Comparison of ENCODE assay signal across 18 cellular contexts in the genomic region with DNA sequence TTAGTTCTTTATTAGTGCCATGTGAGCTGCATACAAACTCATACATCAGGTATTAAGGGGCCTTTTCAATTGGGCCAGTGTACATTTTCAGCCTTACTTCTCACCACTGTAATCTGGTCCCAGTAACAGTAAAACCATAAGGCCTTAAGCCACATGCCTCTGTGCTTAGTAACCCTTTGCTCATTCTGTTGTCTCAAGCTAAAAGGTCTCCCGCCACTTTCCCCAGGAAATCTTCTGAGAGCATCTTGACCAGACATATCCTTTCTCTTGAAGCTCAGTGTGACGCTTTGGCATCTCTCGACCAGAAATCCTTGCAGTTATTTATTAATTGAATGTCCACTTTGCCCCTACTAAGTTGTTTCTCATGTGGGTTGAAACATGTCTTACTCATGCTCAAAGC.
"Had no signal": no experiment of that assay in that cellular context is flagged by ENCODE, and none has a peak within 500 bp of the region (broad histone marks: within the 10 kb centered on the region; RNA-seq: fewer than 3 reads in every experiment).

No MANE protein-coding gene starts in this region.

- H3K4me1 ChIP-seq: colonic mucosa, lower lobe of right lung, right lobe of liver had no signal

- ATAC-seq: activated CD8-positive, alpha-beta memory T cell treated with anti-CD3 and anti-CD28 coated beads, Interleukin-2, amount 10 ng/mL, durations not matched to agents 7 days and 5 days; activated naive CD4-positive, alpha-beta T cell treated with anti-CD3 and anti-CD28 coated beads, Interleukin-2, amount 50 U/mL, for 72 hours; activated T-cell treated with anti-CD3 and anti-CD28 coated beads, Interleukin-2, amount 50 U/mL, for 4 hours; gastrocnemius medialis; lower lobe of right lung; natural killer cell; right lobe of liver; stimulated activated naive B cell treated with anti-CD40 and anti-IgM and Interleukin-4, amounts not matched to agents 10 μg/mL and 1 μg/mL and 100 μg/mL, for 72 hours had no signal

- H3K36me3 ChIP-seq: colonic mucosa, gastrocnemius medialis, lower lobe of right lung, tibial nerve had no signal

- H3K27ac ChIP-seq: colonic mucosa, gastrocnemius medialis, lower lobe of right lung, right lobe of liver, tibial nerve had no signal

- H3K4me3 ChIP-seq: colonic mucosa, gastrocnemius medialis, lower lobe of right lung, right lobe of liver, tibial nerve had no signal

- H3K27ac Mint-ChIP-seq: activated CD8-positive, alpha-beta memory T cell treated with anti-CD3 and anti-CD28 coated beads, Interleukin-2, amount 10 ng/mL, durations not matched to agents 7 days and 5 days; activated naive CD4-positive, alpha-beta T cell treated with anti-CD3 and anti-CD28 coated beads, Interleukin-2, amount 50 U/mL, for 72 hours; natural killer cell; stimulated activated naive B cell treated with anti-CD40 and anti-IgM and Interleukin-4, amounts not matched to agents 10 μg/mL and 1 μg/mL and 100 μg/mL, for 72 hours had no signal

- H3K9me3 Mint-ChIP-seq: activated naive CD4-positive, alpha-beta T cell treated with anti-CD3 and anti-CD28 coated beads, Interleukin-2, amount 50 U/mL, for 72 hours; activated T-cell treated with anti-CD3 and anti-CD28 coated beads, Interleukin-2, amount 50 U/mL, for 4 hours; natural killer cell; stimulated activated naive B cell treated with anti-CD40 and anti-IgM and Interleukin-4, amounts not matched to agents 10 μg/mL and 1 μg/mL and 100 μg/mL, for 72 hours had no signal

- H3K27me3 Mint-ChIP-seq: progenitor cell of endocrine pancreas had no signal

- H3K4me3 Mint-ChIP-seq: activated CD8-positive, alpha-beta memory T cell treated with anti-CD3 and anti-CD28 coated beads, Interleukin-2, amount 10 ng/mL, durations not matched to agents 7 days and 5 days; activated T-cell treated with anti-CD3 and anti-CD28 coated beads, Interleukin-2, amount 50 U/mL, for 4 hours; natural killer cell; stimulated activated naive B cell treated with anti-CD40 and anti-IgM and Interleukin-4, amounts not matched to agents 10 μg/mL and 1 μg/mL and 100 μg/mL, for 72 hours had no signal

- H3K9me3 ChIP-seq: colonic mucosa, gastrocnemius medialis, lower lobe of right lung, right lobe of liver, tibial nerve had no signal

- H3K4me1 Mint-ChIP-seq: activated CD8-positive, alpha-beta memory T cell treated with anti-CD3 and anti-CD28 coated beads, Interleukin-2, amount 10 ng/mL, durations not matched to agents 7 days and 5 days; natural killer cell; stimulated activated naive B cell treated with anti-CD40 and anti-IgM and Interleukin-4, amounts not matched to agents 10 μg/mL and 1 μg/mL and 100 μg/mL, for 72 hours had no signal

- DNase-seq: activated CD4-positive, alpha-beta T cell treated with anti-CD3 and anti-CD28 coated beads, Interleukin-2, amount 50 U/mL, for 48 hours; activated CD4-positive, CD25-positive, alpha-beta regulatory T cell treated with anti-CD3 and anti-CD28 coated beads, Interleukin-2, amount 50 U/mL, for 72 hours; activated CD8-positive, alpha-beta memory T cell treated with anti-CD3 and anti-CD28 coated beads, Interleukin-2, amount 10 ng/mL, durations not matched to agents 7 days and 5 days; activated effector memory CD4-positive, alpha-beta T cell treated with anti-CD3 and anti-CD28 coated beads, Interleukin-2, amount 50 U/mL, for 16 hours; activated T-cell treated with anti-CD3 and anti-CD28 coated beads, Interleukin-2, amount 50 U/mL, for 4 hours; amniotic stem cell; colonic mucosa; gastrocnemius medialis; lower lobe of right lung; natural killer cell; nucleus accumbens; right lobe of liver; stimulated activated CD4-positive, alpha-beta T cell treated with anti-CD3 and anti-CD28 coated beads, Interleukin-2, amount 100 ng/mL, for 24 hours; stimulated activated naive B cell treated with anti-CD40 and anti-IgM and Interleukin-4, amounts not matched to agents 10 μg/mL and 1 μg/mL and 100 μg/mL, for 72 hours; SW 1271 had no signal

- H3K27me3 ChIP-seq: colonic mucosa, gastrocnemius medialis, right lobe of liver, tibial nerve had no signal

- H3K36me3 Mint-ChIP-seq: activated CD8-positive, alpha-beta memory T cell treated with anti-CD3 and anti-CD28 coated beads, Interleukin-2, amount 10 ng/mL, durations not matched to agents 7 days and 5 days; activated naive CD4-positive, alpha-beta T cell treated with anti-CD3 and anti-CD28 coated beads, Interleukin-2, amount 50 U/mL, for 72 hours; natural killer cell; stimulated activated naive B cell treated with anti-CD40 and anti-IgM and Interleukin-4, amounts not matched to agents 10 μg/mL and 1 μg/mL and 100 μg/mL, for 72 hours had no signal
